Comparison of ENCODE assay signal across 1 cellular context in the genomic region with DNA sequence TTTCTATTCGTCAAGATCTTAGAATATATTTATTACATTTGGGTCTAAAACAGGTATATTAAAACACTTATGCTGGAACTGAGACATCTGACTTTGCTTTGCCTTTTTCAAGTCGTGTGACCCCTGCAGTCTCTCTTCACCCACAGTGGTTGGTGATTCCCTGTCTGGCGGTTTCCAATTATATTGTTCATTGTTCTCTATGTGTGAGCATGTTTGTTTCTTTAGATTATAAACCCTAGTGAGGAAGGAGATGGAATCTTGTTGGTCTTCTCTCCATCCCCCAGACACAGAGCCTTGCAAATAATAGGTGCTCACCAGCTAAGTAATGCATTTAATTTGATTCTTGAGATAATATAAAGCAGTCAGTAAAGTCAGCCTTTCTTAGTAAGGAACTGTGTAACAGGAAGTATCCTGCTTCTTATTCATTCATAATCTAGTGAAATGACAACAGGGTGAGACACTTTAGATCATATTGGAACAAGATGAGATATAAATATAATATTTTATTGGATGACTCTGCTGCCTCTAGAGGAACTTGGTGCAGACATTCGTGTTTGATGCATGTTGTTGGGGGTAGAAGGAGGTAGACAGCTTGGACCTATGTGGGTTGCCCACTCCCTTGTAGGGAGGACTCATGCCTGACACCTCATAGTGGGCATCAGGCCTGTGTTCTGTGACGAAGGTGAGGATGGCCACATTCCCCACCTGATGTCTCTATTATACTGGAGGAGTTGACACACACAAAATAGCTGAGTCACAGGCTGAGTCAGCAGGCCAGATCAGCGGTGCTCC.
TF ChIP-seq lines count a peak whose summit lies in the region.

No MANE protein-coding gene starts in this region.

TF ChIP-seq in GM23338, 12 proteins besides CTCF, POLR2A, EP300 and RAD21 (continued from another document):
- TF ChIP-seq, protein P1, sequence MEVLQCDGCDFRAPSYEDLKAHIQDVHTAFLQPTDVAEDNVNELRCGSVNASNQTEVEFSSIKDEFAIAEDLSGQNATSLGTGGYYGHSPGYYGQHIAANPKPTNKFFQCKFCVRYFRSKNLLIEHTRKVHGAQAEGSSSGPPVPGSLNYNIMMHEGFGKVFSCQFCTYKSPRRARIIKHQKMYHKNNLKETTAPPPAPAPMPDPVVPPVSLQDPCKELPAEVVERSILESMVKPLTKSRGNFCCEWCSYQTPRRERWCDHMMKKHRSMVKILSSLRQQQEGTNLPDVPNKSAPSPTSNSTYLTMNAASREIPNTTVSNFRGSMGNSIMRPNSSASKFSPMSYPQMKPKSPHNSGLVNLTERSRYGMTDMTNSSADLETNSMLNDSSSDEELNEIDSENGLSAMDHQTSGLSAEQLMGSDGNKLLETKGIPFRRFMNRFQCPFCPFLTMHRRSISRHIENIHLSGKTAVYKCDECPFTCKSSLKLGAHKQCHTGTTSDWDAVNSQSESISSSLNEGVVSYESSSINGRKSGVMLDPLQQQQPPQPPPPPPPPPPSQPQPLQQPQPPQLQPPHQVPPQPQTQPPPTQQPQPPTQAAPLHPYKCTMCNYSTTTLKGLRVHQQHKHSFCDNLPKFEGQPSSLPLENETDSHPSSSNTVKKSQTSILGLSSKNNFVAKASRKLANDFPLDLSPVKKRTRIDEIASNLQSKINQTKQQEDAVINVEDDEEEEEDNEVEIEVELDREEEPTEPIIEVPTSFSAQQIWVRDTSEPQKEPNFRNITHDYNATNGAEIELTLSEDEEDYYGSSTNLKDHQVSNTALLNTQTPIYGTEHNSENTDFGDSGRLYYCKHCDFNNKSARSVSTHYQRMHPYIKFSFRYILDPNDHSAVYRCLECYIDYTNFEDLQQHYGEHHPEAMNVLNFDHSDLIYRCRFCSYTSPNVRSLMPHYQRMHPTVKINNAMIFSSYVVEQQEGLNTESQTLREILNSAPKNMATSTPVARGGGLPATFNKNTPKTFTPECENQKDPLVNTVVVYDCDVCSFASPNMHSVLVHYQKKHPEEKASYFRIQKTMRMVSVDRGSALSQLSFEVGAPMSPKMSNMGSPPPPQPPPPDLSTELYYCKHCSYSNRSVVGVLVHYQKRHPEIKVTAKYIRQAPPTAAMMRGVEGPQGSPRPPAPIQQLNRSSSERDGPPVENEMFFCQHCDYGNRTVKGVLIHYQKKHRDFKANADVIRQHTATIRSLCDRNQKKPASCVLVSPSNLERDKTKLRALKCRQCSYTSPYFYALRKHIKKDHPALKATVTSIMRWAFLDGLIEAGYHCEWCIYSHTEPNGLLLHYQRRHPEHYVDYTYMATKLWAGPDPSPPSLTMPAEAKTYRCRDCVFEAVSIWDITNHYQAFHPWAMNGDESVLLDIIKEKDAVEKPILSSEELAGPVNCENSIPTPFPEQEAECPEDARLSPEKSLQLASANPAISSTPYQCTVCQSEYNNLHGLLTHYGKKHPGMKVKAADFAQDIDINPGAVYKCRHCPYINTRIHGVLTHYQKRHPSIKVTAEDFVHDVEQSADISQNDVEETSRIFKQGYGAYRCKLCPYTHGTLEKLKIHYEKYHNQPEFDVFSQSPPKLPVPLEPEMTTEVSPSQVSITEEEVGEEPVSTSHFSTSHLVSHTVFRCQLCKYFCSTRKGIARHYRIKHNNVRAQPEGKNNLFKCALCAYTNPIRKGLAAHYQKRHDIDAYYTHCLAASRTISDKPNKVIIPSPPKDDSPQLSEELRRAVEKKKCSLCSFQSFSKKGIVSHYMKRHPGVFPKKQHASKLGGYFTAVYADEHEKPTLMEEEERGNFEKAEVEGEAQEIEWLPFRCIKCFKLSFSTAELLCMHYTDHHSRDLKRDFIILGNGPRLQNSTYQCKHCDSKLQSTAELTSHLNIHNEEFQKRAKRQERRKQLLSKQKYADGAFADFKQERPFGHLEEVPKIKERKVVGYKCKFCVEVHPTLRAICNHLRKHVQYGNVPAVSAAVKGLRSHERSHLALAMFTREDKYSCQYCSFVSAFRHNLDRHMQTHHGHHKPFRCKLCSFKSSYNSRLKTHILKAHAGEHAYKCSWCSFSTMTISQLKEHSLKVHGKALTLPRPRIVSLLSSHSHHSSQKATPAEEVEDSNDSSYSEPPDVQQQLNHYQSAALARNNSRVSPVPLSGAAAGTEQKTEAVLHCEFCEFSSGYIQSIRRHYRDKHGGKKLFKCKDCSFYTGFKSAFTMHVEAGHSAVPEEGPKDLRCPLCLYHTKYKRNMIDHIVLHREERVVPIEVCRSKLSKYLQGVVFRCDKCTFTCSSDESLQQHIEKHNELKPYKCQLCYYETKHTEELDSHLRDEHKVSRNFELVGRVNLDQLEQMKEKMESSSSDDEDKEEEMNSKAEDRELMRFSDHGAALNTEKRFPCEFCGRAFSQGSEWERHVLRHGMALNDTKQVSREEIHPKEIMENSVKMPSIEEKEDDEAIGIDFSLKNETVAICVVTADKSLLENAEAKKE (CRISPR knock-in tag; IDR thresholded peaks at IDR 0.05), result no peak
- no peak for TF ChIP-seq ZNF114 (CRISPR knock-in tag; IDR thresholded peaks at IDR 0.05)
- no peak for TF ChIP-seq CREB1 (CRISPR knock-in tag; IDR thresholded peaks at IDR 0.05; ENCODE audit: low read depth)
- no peak for TF ChIP-seq EZH2phosphoT487 (IDR thresholded peaks at IDR 0.05; ENCODE audit: unreplicated experiment)
- no peak for TF ChIP-seq JUNB (IDR thresholded peaks at IDR 0.05; ENCODE audit: unreplicated experiment)
- no peak for TF ChIP-seq EZH2 (IDR thresholded peaks at IDR 0.05; ENCODE audit: low read depth, unreplicated experiment)
- no peak for TF ChIP-seq NANOG (IDR thresholded peaks at IDR 0.05; ENCODE audit: borderline replicate concordance)
- TF ChIP-seq STAT1 (IDR thresholded peaks at IDR 0.05; ENCODE audit: unreplicated experiment), result no peak
